ENCODE assay signal across 29 cellular contexts in genomic region chr1:197951089-197951488, GRCh38. TPM values are rescaled to one million over a fixed set of nuclear protein-coding genes. Genes with fewer than 3 reads are reported as not detected.
A peak's percentile ranks its signal among the peaks of the same experiment; 100 is the strongest.
DNase-seq lines count a peak whose midpoint lies in the region; ATAC-seq, FAIRE-seq and TF ChIP-seq lines count a peak whose summit lies in the region.
"Had no signal": no experiment of that assay in that cellular context is flagged by ENCODE, and none has a peak within 500 bp of the region (broad histone marks: within the 10 kb centered on the region; RNA-seq: fewer than 3 reads in every experiment).

No MANE protein-coding gene starts in this region.

- no peak overlapping the region for H3K4me2 ChIP-seq in HepG2 (ENCODE audit: low read depth, low read length)
- H3K4me2 ChIP-seq: BLaER1, KMS-11 had no signal

- no peaks in the 10 kb centered on the region for H3K27me3 ChIP-seq in liver (ENCODE audit: control insufficient read depth in 4 of 4, insufficient read depth in 4 of 4, low read length in 3 of 4)
- no peaks in the 10 kb centered on the region for H3K27me3 ChIP-seq in HepG2 (ENCODE audit: control insufficient read depth in 1 of 2, insufficient read depth in 2 of 2, low read length in 2 of 2)
- H3K27me3 ChIP-seq in thyroid gland = no peaks in the 10 kb centered on the region
- H3K27me3 ChIP-seq: BLaER1 had no signal

- FAIRE-seq in HepG2 (lab: Jason Lieb, UNC) = no peak
- FAIRE-seq: GM18507, GM19239, HTR-8/SVneo, RCC 7860 had no signal

- TF ChIP-seq EP300 in HepG2 (IDR thresholded peaks at IDR 0.05; ENCODE audit: low read depth in 2 of 2, low read length in 2 of 2) = no peak
- TF ChIP-seq EP300 in HepG2 (CRISPR knock-in tag; IDR thresholded peaks at IDR 0.05; ENCODE audit: borderline replicate concordance) = no peak

- H3K4me3 ChIP-seq in liver (ENCODE audit: low read depth in 1 of 3, low read length in 3 of 3) = no peak overlapping the region
- H3K4me3 ChIP-seq in HepG2 (replicated peaks in 1 of 3; ENCODE audit: insufficient read depth in 1 of 3, low read depth in 2 of 3, low read length in 3 of 3) = no peak overlapping the region
- no peak overlapping the region for H3K4me3 ChIP-seq in thyroid gland (replicated peaks in 1 of 3)
- H3K4me3 ChIP-seq: BLaER1, SJSA1 had no signal

- no peak for TF ChIP-seq POLR2A in HepG2 (IDR thresholded peaks at IDR 0.05; ENCODE audit: insufficient read depth in 1 of 2, low read depth in 2 of 2, low read length in 2 of 2)
- no peak for TF ChIP-seq POLR2A in thyroid gland (IDR thresholded peaks at IDR 0.05)

- no TSS peak for BruUV-seq in HepG2 (replicated peaks; lab: Mats Ljungman, UMichigan)

- no peak overlapping the region for H3K27ac ChIP-seq in liver (ENCODE audit: low read depth in 1 of 2, low read length in 2 of 2)
- H3K27ac ChIP-seq in HepG2 (ENCODE audit: extremely low read length, insufficient read depth, low read length) = no peak overlapping the region
- H3K27ac ChIP-seq in thyroid gland = no peak overlapping the region
- H3K27ac ChIP-seq: 22Rv1, BLaER1, KMS-11, SJSA1 had no signal

- H4K20me1 ChIP-seq in HepG2 (ENCODE audit: insufficient read depth, low read length) = no peaks in the 10 kb centered on the region
- H4K20me1 ChIP-seq: BLaER1 had no signal

- intact Hi-C loops in HepG2 (cut with micrococcal nuclease; ENCODE audit: unreplicated experiment) (no loop called here), thyroid gland (cut with DNase I) (no loop called here)

- DNase-seq in NCI-H2081 (lab: John Stamatoyannopoulos, UW) (peak; percentile 5 to 27), NCI-H2081 treated with DMSO at 0.1 percent for 48 hours (lab: John Stamatoyannopoulos, UW) (no peak), HepG2 (ENCODE audit: low spot score) (no peak), left lobe of liver (ENCODE audit: low spot score) (no peak), thyroid gland (peak; percentile 24 to 29), LoVo (ENCODE audit: low spot score) (no peak)
- DNase-seq: ACHN; Caco-2; CD4-positive, alpha-beta T cell; DMS 273 treated with DMSO at 0.1 percent for 48 hours; GDM1; GOT3; HCEC 1CT; IMR-90; MV-4-11; NCI-H1105 treated with DMSO at 0.1 percent for 48 hours; NCI-H1694; NCI-H524 treated with DMSO at 0.1 percent for 48 hours had no signal

- in situ Hi-C loops in HepG2 (cut with HindIII; ENCODE audit: extremely low pct_ligation_motif_present, low pct_unique_long_range_greater_than_20kb) = no loop called here

- TF ChIP-seq RAD21 in liver (IDR thresholded peaks at IDR 0.05) (no peak), HepG2 (CRISPR knock-in tag; IDR thresholded peaks at IDR 0.05) (no peak)

- ATAC-seq in HepG2 (no peak), left lobe of liver (peak; percentile 23), HG02884 (IDR thresholded peaks at IDR 0.05; ENCODE audit: unreplicated experiment) (no peak)

- TF ChIP-seq CTCF in liver (IDR thresholded peaks at IDR 0.05; ENCODE audit: low read depth, low read length, missing input control) (no peak), HepG2 (CRISPR knock-in tag; IDR thresholded peaks at IDR 0.05) (no peak), thyroid gland (IDR thresholded peaks at IDR 0.05) (no peak)

- H3K9me3 ChIP-seq in liver (ENCODE audit: control insufficient read depth in 4 of 4, low read length in 3 of 4) (no peaks in the 10 kb centered on the region), HepG2 (ENCODE audit: low read length) (no peaks in the 10 kb centered on the region), thyroid gland (no peaks in the 10 kb centered on the region)
- H3K9me3 ChIP-seq: BLaER1, Caco-2, SJSA1 had no signal

- H3K79me2 ChIP-seq in HepG2 (ENCODE audit: insufficient read depth, low read length) = no peaks in the 10 kb centered on the region

- H3K36me3 ChIP-seq in liver (ENCODE audit: control insufficient read depth in 4 of 4, insufficient read depth in 3 of 4, low read depth in 1 of 4, low read length in 3 of 4) = no peaks in the 10 kb centered on the region
- H3K36me3 ChIP-seq in HepG2 (replicated peaks in 1 of 2; ENCODE audit: control insufficient read depth in 1 of 2, insufficient read depth in 2 of 2, low read length in 2 of 2) = no peaks in the 10 kb centered on the region
- H3K36me3 ChIP-seq in thyroid gland = no peaks in the 10 kb centered on the region
- H3K36me3 ChIP-seq: BLaER1, SJSA1 had no signal

- POLR2A ChIA-PET in HepG2 (lab: Yijun Ruan, JAX) = no interaction called here

- no peak overlapping the region for H2AFZ ChIP-seq in HepG2 (ENCODE audit: low read length)

- no peak overlapping the region for H3K9ac ChIP-seq in liver (ENCODE audit: low read depth in 1 of 2, low read length in 2 of 2)
- H3K9ac ChIP-seq in HepG2 (ENCODE audit: insufficient read depth, low read depth, low read length) = no peak overlapping the region
- H3K9ac ChIP-seq: BLaER1, KMS-11 had no signal

- CTCF ChIA-PET in HepG2 (lab: Yijun Ruan, JAX; ENCODE audit: low intra/inter-chr PET ratio, low total read pairs) = no interaction called here

- peaks cover 3 to 21% (median 16%) of the 10 kb centered on the region in 4 donors for H3K4me1 ChIP-seq in liver (ENCODE audit: control insufficient read depth in 4 of 4, insufficient read depth in 4 of 4, low read length in 3 of 4)
- peaks cover 21% of the 10 kb centered on the region for H3K4me1 ChIP-seq in HepG2 (ENCODE audit: insufficient read depth, low read length)
- peaks cover 9 to 19% of the 10 kb centered on the region in 2 donors for H3K4me1 ChIP-seq in thyroid gland
- H3K4me1 ChIP-seq: BLaER1, Caco-2, SJSA1 had no signal

TF ChIP-seq in liver, 16 proteins besides CTCF, POLR2A, EP300 and RAD21 (continues in another document):
- TF ChIP-seq MAX (IDR thresholded peaks at IDR 0.05) (no peak), HNF4A (conservative IDR thresholded peaks at IDR 0.05) (peak; percentile 7 to 34)

TF ChIP-seq in HepG2, 621 proteins besides CTCF, POLR2A, EP300 and RAD21 (continues in another document):
- no peak for TF ChIP-seq ZNF615 (CRISPR knock-in tag; IDR thresholded peaks at IDR 0.05; ENCODE audit: borderline replicate concordance)
- TF ChIP-seq ZNF335 (CRISPR knock-in tag; IDR thresholded peaks at IDR 0.05) = no peak
- no peak for TF ChIP-seq ZNF292 (CRISPR knock-in tag; IDR thresholded peaks at IDR 0.05; ENCODE audit: borderline replicate concordance, low read depth)
- no peak for TF ChIP-seq ZFP41 (CRISPR knock-in tag; IDR thresholded peaks at IDR 0.05; ENCODE audit: borderline replicate concordance)

RNA-seq across cellular contexts. Expression of gene LHX9, which starts 33.9 kb away (rescaled TPM):
- total RNA-seq in liver (under 1 TPM in 1 of 2 donors, not detected in 1; 0.05 TPM), HepG2 (2016; rRNA removed; fragmentation: Illumina TruSeq; extraction: Trizol) (not detected in 2 replicates), left lobe of liver (0.23 TPM), thyroid gland (not detected)
- polyA plus RNA-seq in liver (under 1 TPM; 0.01 to 0.03 TPM), HepG2 (2011; rRNA removed) (not detected in 2 replicates)
- total RNA-seq in HepG2 (2016; cell fraction: cytosol; rRNA removed; fragmentation: Illumina TruSeq; extraction: Trizol; ENCODE audit: low read depth) = not detected in 2 replicates
- not detected in 2 replicates for total RNA-seq in HepG2 (2016; cell fraction: insoluble cytoplasmic fraction; rRNA removed; fragmentation: Illumina TruSeq; extraction: Trizol)
- not detected in 2 replicates for total RNA-seq in HepG2 (2016; cell fraction: membrane; rRNA removed; fragmentation: Illumina TruSeq; extraction: Trizol)
- not detected in 2 replicates for total RNA-seq in HepG2 (2016; cell fraction: nucleus; rRNA removed; fragmentation: Illumina TruSeq; extraction: Trizol)
- polyA plus RNA-seq in HepG2 (2011; cell fraction: cytosol; rRNA removed) = not detected in 2 replicates
- not detected in 2 replicates for polyA plus RNA-seq in HepG2 (2011; cell fraction: nucleus; rRNA removed)
- not detected in 2 replicates for polyA plus RNA-seq in HepG2 (2012)
- polyA plus RNA-seq in HepG2 (2016; cell fraction: cytosol; fragmentation: Illumina TruSeq; extraction: Trizol; ENCODE audit: low read depth) = not detected in 2 replicates
- polyA plus RNA-seq in HepG2 (2016; cell fraction: insoluble cytoplasmic fraction; fragmentation: Illumina TruSeq; extraction: Trizol; ENCODE audit: low read depth) = not detected in 2 replicates
- not detected in 2 replicates for polyA plus RNA-seq in HepG2 (2016; cell fraction: membrane; fragmentation: Illumina TruSeq; extraction: Trizol; ENCODE audit: low read depth)
- not detected in 2 replicates for polyA plus RNA-seq in HepG2 (2016; cell fraction: nucleus; fragmentation: Illumina TruSeq; extraction: Trizol; ENCODE audit: insufficient read depth, low read depth)
- 1.5 TPM in 1 of 2 replicates, not detected in the other for polyA minus RNA-seq in HepG2 (2011; rRNA and poly(A)+ RNA removed; ENCODE audit: low replicate concordance)
- not detected in 2 replicates for polyA minus RNA-seq in HepG2 (2011; cell fraction: cytosol; rRNA and poly(A)+ RNA removed)
- polyA minus RNA-seq in HepG2 (2011; cell fraction: nucleus; rRNA and poly(A)+ RNA removed) = not detected in 2 replicates
- total RNA-seq: CD4-positive, alpha-beta T cell; OCI-LY7 had no signal

RNA-seq across cellular contexts. Expression of gene C1orf53, which starts 48.7 kb away (rescaled TPM):
- total RNA-seq in liver (1 to 10 TPM; 5.5 to 8.6 TPM), HepG2 (2016; rRNA removed; fragmentation: Illumina TruSeq; extraction: Trizol) (8.5 and 10.1 TPM in 2 replicates), left lobe of liver (7.0 TPM), thyroid gland (10 to 100 TPM in 2 of 4 donors, 1 to 10 TPM in 1, not detected in 1; 7.1 to 11.6 (median 10.7) TPM)
- polyA plus RNA-seq in liver (10 to 100 TPM; 10.4 to 20.5 TPM), HepG2 (2011; rRNA removed) (4.7 and 5.8 TPM in 2 replicates)
- 28.8 and 32.5 TPM in 2 replicates for total RNA-seq in HepG2 (2016; cell fraction: cytosol; rRNA removed; fragmentation: Illumina TruSeq; extraction: Trizol; ENCODE audit: low read depth)
- total RNA-seq in HepG2 (2016; cell fraction: insoluble cytoplasmic fraction; rRNA removed; fragmentation: Illumina TruSeq; extraction: Trizol) = 9.8 and 11.1 TPM in 2 replicates
- total RNA-seq in HepG2 (2016; cell fraction: membrane; rRNA removed; fragmentation: Illumina TruSeq; extraction: Trizol) = 16.0 and 23.8 TPM in 2 replicates
- total RNA-seq in HepG2 (2016; cell fraction: nucleus; rRNA removed; fragmentation: Illumina TruSeq; extraction: Trizol) = 2.7 and 4.2 TPM in 2 replicates
- polyA plus RNA-seq in HepG2 (2011; cell fraction: cytosol; rRNA removed) = 3.7 and 6.1 TPM in 2 replicates
- polyA plus RNA-seq in HepG2 (2011; cell fraction: nucleus; rRNA removed) = 2.3 and 3.2 TPM in 2 replicates
- 1.9 and 5.4 TPM in 2 replicates for polyA plus RNA-seq in HepG2 (2012)
- polyA plus RNA-seq in HepG2 (2016; cell fraction: cytosol; fragmentation: Illumina TruSeq; extraction: Trizol; ENCODE audit: low read depth) = 38.1 and 46.8 TPM in 2 replicates
- polyA plus RNA-seq in HepG2 (2016; cell fraction: insoluble cytoplasmic fraction; fragmentation: Illumina TruSeq; extraction: Trizol; ENCODE audit: low read depth) = 9.2 and 12.3 TPM in 2 replicates
- polyA plus RNA-seq in HepG2 (2016; cell fraction: membrane; fragmentation: Illumina TruSeq; extraction: Trizol; ENCODE audit: low read depth) = 19.3 and 20.6 TPM in 2 replicates
- polyA plus RNA-seq in HepG2 (2016; cell fraction: nucleus; fragmentation: Illumina TruSeq; extraction: Trizol; ENCODE audit: insufficient read depth, low read depth) = 5.6 and 7.0 TPM in 2 replicates
- polyA minus RNA-seq in HepG2 (2011; rRNA and poly(A)+ RNA removed; ENCODE audit: low replicate concordance) = 2.6 TPM in 1 of 2 replicates, not detected in the other
- 1.6 and 2.0 TPM in 2 replicates for polyA minus RNA-seq in HepG2 (2011; cell fraction: cytosol; rRNA and poly(A)+ RNA removed)
- 1.2 TPM in 2 replicates for polyA minus RNA-seq in HepG2 (2011; cell fraction: nucleus; rRNA and poly(A)+ RNA removed)
- total RNA-seq: CD4-positive, alpha-beta T cell had no signal

Comparison
In these comparisons a context has a peak if more than half of its experiments do, and no peak if none do; other contexts are left out.
1. DNase-seq: peak in NCI-H2081 (2 of 2) and thyroid gland (2 of 2); none in NCI-H2081 treated with DMSO at 0.1 percent for 48 hours (single experiment), HepG2 (single experiment), left lobe of liver (single experiment) and LoVo (single experiment).